ENCODE assay signal across 17 cellular contexts in the genomic region with DNA sequence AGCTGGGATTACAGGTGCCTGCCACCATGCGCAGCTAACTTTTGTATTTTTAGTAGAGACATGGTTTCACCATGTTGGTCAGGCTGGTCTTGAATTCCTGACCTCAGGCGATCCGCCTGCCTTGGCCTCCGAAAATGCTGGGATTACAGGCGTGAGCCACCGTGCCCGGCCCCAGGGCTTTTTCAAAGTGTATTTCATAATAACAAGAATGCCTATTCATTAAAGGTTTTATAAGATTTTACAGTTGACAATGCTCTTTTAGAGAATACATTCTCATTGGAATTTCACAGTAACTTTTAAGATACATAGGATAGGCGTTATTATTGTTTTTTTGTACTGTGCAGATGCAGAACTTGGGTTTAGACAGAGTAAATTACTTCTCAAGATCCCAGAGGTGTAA. TPM values are rescaled to one million over a fixed set of nuclear protein-coding genes. Genes with fewer than 3 reads are reported as not detected.
A peak's percentile ranks its signal among the peaks of the same experiment; 100 is the strongest.
DNase-seq lines count a peak whose midpoint lies in the region; ATAC-seq and TF ChIP-seq lines count a peak whose summit lies in the region.
"Had no signal": no experiment of that assay in that cellular context is flagged by ENCODE, and none has a peak within 500 bp of the region (broad histone marks: within the 10 kb centered on the region; RNA-seq: fewer than 3 reads in every experiment).

No MANE protein-coding gene starts in this region.

- dilution Hi-C loops in mammary epithelial cell (cut with HindIII; ENCODE audit: low sequenced_read_pairs): no loop called here

- H4K20me1 ChIP-seq in mammary epithelial cell (ENCODE audit: insufficient read depth, low read length): no peaks in the 10 kb centered on the region

- H3K9me3 ChIP-seq in mammary epithelial cell (replicated peaks; ENCODE audit: insufficient read depth, low read length) (no peaks in the 10 kb centered on the region), RWPE2 (ENCODE audit: severe bottlenecking) (no peaks in the 10 kb centered on the region)
- H3K9me3 ChIP-seq: A549 had no signal

- H3K4me1 Mint-ChIP-seq in MCF 10A (ENCODE audit: insufficient read depth, unreplicated experiment) (peaks cover 40% of the 10 kb centered on the region), osteocyte (ENCODE audit: unreplicated experiment) (peaks cover 78% of the 10 kb centered on the region)

- no peak overlapping the region for H2AFZ ChIP-seq in mammary epithelial cell (ENCODE audit: low read depth, low read length)
- H2AFZ ChIP-seq: GM23338 had no signal

- H3K27me3 Mint-ChIP-seq in MCF 10A (ENCODE audit: insufficient read depth, unreplicated experiment) (no peaks in the 10 kb centered on the region), osteocyte (ENCODE audit: unreplicated experiment) (no peaks in the 10 kb centered on the region)

- H3K9ac ChIP-seq in mammary epithelial cell (ENCODE audit: insufficient read depth, low read length): no peak overlapping the region

- H3K36me3 ChIP-seq in mammary epithelial cell (ENCODE audit: insufficient read depth, low read length): no peaks in the 10 kb centered on the region
- H3K36me3 ChIP-seq in RWPE2 (ENCODE audit: low read depth): no peaks in the 10 kb centered on the region

- H3K27ac Mint-ChIP-seq in MCF 10A (ENCODE audit: low read depth, unreplicated experiment): peak overlapping the region; percentile 59
- peak overlapping the region; percentile 85 for H3K27ac Mint-ChIP-seq in osteocyte (ENCODE audit: unreplicated experiment)
- H3K27ac Mint-ChIP-seq: CD4-positive, alpha-beta T cell; GM23338 had no signal

- no peak overlapping the region for H3K4me3 ChIP-seq in mammary epithelial cell (replicated peaks in 1 of 3; ENCODE audit: insufficient read depth in 1 of 3, low read depth in 2 of 3, low read length in 3 of 3)
- H3K4me3 ChIP-seq in RWPE2 (ENCODE audit: severe bottlenecking): no peak overlapping the region
- H3K4me3 ChIP-seq: A549, GM23338 had no signal

- H3K79me2 ChIP-seq in mammary epithelial cell (ENCODE audit: insufficient read depth, low read length): no peaks in the 10 kb centered on the region

- H3K27me3 ChIP-seq in mammary epithelial cell (ENCODE audit: insufficient read depth, low read length) (no peaks in the 10 kb centered on the region), RWPE2 (ENCODE audit: insufficient read depth, poor library complexity, severe bottlenecking) (no peaks in the 10 kb centered on the region)

- H3K36me3 Mint-ChIP-seq in MCF 10A (ENCODE audit: insufficient read depth, unreplicated experiment) (peaks cover 7% of the 10 kb centered on the region), osteocyte (ENCODE audit: unreplicated experiment) (no peaks in the 10 kb centered on the region)

- BruUV-seq in MCF 10A (replicated peaks; lab: Mats Ljungman, UMichigan): no TSS peak
- no TSS peak for BruUV-seq in mammary epithelial cell (replicated peaks; lab: Mats Ljungman, UMichigan)

- no peak overlapping the region for H3K4me2 ChIP-seq in mammary epithelial cell (ENCODE audit: insufficient read depth, low read depth, low read length)
- H3K4me2 ChIP-seq: A549, GM23338 had no signal

- CTCF ChIA-PET in MCF 10A (lab: Yijun Ruan, JAX): no interaction called here
- CTCF ChIA-PET in mammary epithelial cell (lab: Charles Lee; ENCODE audit: low non-redundant PET): no interaction called here

- H3K27ac ChIP-seq in mammary epithelial cell (ENCODE audit: insufficient read depth, low read depth, low read length) (no peak overlapping the region), RWPE2 (ENCODE audit: poor library complexity, severe bottlenecking) (peak overlapping the region; percentile 97)
- H3K27ac ChIP-seq: 22Rv1, A549, C4-2B had no signal

- ATAC-seq in RWPE2 (ENCODE audit: low read depth): no peak
- ATAC-seq: A549, GM23338, HCT116 had no signal

- TF ChIP-seq CTCF in MCF 10A (IDR thresholded peaks at IDR 0.05; ENCODE audit: unreplicated experiment) (no peak), mammary epithelial cell (conservative IDR thresholded peaks at IDR 0.05 in 1 of 2, IDR thresholded peaks at IDR 0.05 in 1 of 2; ENCODE audit: extremely low read depth in 1 of 2, insufficient read depth in 1 of 2, low read depth in 1 of 2, low read length in 2 of 2) (no peak), RWPE2 (IDR thresholded peaks at IDR 0.05; ENCODE audit: poor library complexity, severe bottlenecking) (no peak), osteocyte (IDR thresholded peaks at IDR 0.05) (no peak)

- WGBS in mammary epithelial cell (ENCODE audit: low coverage, missing lambda C conversion rate): 40% methylated on average over 8 of the region's 8 CpGs

- no peaks in the 10 kb centered on the region for H3K9me3 Mint-ChIP-seq in MCF 10A (ENCODE audit: unreplicated experiment)
- no peaks in the 10 kb centered on the region for H3K9me3 Mint-ChIP-seq in osteocyte (ENCODE audit: unreplicated experiment)
- H3K9me3 Mint-ChIP-seq: CD4-positive, alpha-beta T cell had no signal

- no peak for DNase-seq in MCF 10A (ENCODE audit: unreplicated experiment)
- no peak for DNase-seq in mammary epithelial cell
- no peak for DNase-seq in RWPE2 (ENCODE audit: low spot score)
- no peak for DNase-seq in osteocyte (ENCODE audit: extremely low spot score, unreplicated experiment)
- DNase-seq in activated CD4-positive, alpha-beta T cell treated with anti-CD3 and anti-CD28 coated beads for 1 hour: no peak
- no peak for DNase-seq in HuH-7.5 (ENCODE audit: low spot score)
- DNase-seq in RPMI8226: no peak
- DNase-seq: AML-193; CD4-positive, alpha-beta T cell; DMS153; DMS79; GF-D8 had no signal

- POLR2A ChIA-PET in MCF 10A (lab: Yijun Ruan, JAX): interaction anchor here (0.6 kb wide), 1 partner anchor 11 kb away, joined by 3 read pairs; no protein-coding TSS in a partner anchor

- H3K4me1 ChIP-seq in mammary epithelial cell (ENCODE audit: insufficient read depth, low read length) (peaks cover 29% of the 10 kb centered on the region), RWPE2 (ENCODE audit: insufficient read depth, poor library complexity, severe bottlenecking) (peaks cover 47% of the 10 kb centered on the region)

- no peak overlapping the region for H3K4me3 Mint-ChIP-seq in MCF 10A (ENCODE audit: unreplicated experiment)
- H3K4me3 Mint-ChIP-seq in osteocyte (ENCODE audit: unreplicated experiment): peak overlapping the region; percentile 45
- H3K4me3 Mint-ChIP-seq: CD4-positive, alpha-beta T cell; GM23338 had no signal

- intact Hi-C loops in MCF 10A (cut with micrococcal nuclease) (no loop called here), mammary epithelial cell (cut with micrococcal nuclease) (no loop called here)

- in situ Hi-C loops in mammary epithelial cell (cut with MboI; ENCODE audit: low sequenced_read_pairs in 2 of 2): no loop called here

RNA-seq across cellular contexts. Expression of gene PTPRK, which starts 52.6 kb away (rescaled TPM):
- 50.2 and 55.5 TPM in 2 replicates for total RNA-seq in MCF 10A (2022)
- 100 to 1,000 TPM; 103 to 336 TPM for total RNA-seq in mammary epithelial cell
- polyA plus RNA-seq in mammary epithelial cell: 14.7 TPM
- 138 TPM for polyA minus RNA-seq in mammary epithelial cell
- total RNA-seq in osteocyte: 130 and 131 TPM in 2 replicates
